In the genomic region with DNA sequence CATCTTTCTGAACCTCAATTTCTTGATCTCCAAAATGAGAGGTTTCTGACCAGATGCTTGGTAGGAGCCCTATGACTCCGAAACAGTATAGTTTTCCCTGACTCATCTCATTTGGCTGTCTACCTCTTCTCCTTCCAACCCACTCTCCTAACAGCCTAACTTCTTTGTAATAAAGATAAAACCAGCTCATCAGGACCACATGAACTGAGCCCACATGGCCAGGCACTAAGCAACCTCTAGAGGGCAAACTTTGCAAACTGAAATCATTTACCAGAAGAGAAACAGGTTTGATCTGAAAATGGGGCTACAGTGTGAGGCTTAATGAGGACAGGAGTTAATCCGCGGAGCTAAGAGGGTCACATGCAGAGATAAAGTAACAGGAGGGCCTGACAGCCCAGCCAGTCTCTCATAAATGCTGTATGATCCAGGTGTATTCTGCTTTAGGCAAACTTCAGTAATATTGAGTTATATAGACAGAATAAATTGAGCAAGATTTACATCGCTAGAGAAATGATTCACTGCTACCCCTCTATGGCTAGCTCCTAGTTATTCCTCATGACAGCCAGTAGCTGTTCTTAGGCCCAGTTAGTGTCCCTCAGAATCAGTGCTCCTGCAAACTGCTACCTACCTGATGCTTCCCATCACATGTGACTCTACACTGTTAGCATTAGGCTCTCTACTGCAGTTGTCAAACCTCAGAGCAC, we compare ENCODE assay signal across 8 cellular contexts.
DNase-seq lines count a peak whose midpoint lies in the region; ATAC-seq, FAIRE-seq and TF ChIP-seq lines count a peak whose summit lies in the region.

No MANE protein-coding gene starts in this region.

- H3K27me3 ChIP-seq in esophagus muscularis mucosa: no peaks in the 10 kb centered on the region
- H3K27me3 ChIP-seq in suprapubic skin: no peaks in the 10 kb centered on the region

- H3K4me3 ChIP-seq in esophagus muscularis mucosa: no peak overlapping the region
- H3K4me3 ChIP-seq in suprapubic skin: no peak overlapping the region

- POLR2A ChIA-PET in activated CD8-positive, alpha-beta T cell treated with anti-CD3 and anti-CD28 coated beads for 36 hours (lab: Charles Lee): interaction anchor here (2.1 kb wide), 1 partner anchor 10 kb away, joined by 5 read pairs; no protein-coding TSS in a partner anchor

- peak; percentile 81 for ATAC-seq in GM19455 (IDR thresholded peaks at IDR 0.05; ENCODE audit: unreplicated experiment)
- ATAC-seq in HG03558 (IDR thresholded peaks at IDR 0.05; ENCODE audit: extremely low read depth, unreplicated experiment): peak; percentile 73
- peak; percentile 81 for ATAC-seq in activated CD8-positive, alpha-beta T cell treated with anti-CD3 and anti-CD28 coated beads for 36 hours
- ATAC-seq in naive B cell (ENCODE audit: low read depth in 2 of 2): peak; percentile 65 to 69

- no peak overlapping the region for H3K27ac Mint-ChIP-seq in activated CD8-positive, alpha-beta T cell treated with anti-CD3 and anti-CD28 coated beads for 36 hours
- H3K27ac Mint-ChIP-seq in naive B cell: peak overlapping the region in 3 of 6 donors; percentile 20 to 34 (median 23)

- H3K9me3 Mint-ChIP-seq in activated CD8-positive, alpha-beta T cell treated with anti-CD3 and anti-CD28 coated beads for 36 hours: no peaks in the 10 kb centered on the region
- peaks cover 0 to 1% (median 0%) of the 10 kb centered on the region in 7 donors for H3K9me3 Mint-ChIP-seq in naive B cell

- TF ChIP-seq POLR2A in esophagus muscularis mucosa (IDR thresholded peaks at IDR 0.05; ENCODE audit: low read depth) (no peak), suprapubic skin (IDR thresholded peaks at IDR 0.05) (no peak)

- peak; percentile 96 for TF ChIP-seq CTCF in D721Med (IDR thresholded peaks at IDR 0.05; ENCODE audit: insufficient read depth, missing control alignments)
- TF ChIP-seq CTCF in activated CD8-positive, alpha-beta T cell treated with anti-CD3 and anti-CD28 coated beads for 36 hours (IDR thresholded peaks at IDR 0.05): peak; percentile 68
- peak; percentile 55 to 82 (median 63) for TF ChIP-seq CTCF in esophagus muscularis mucosa (IDR thresholded peaks at IDR 0.05)
- peak; percentile 41 to 61 for TF ChIP-seq CTCF in suprapubic skin (IDR thresholded peaks at IDR 0.05)

- 31% methylated on average over 4 of the region's 4 CpGs for WGBS in esophagus muscularis mucosa
- WGBS in suprapubic skin: 39% methylated on average over 4 of the region's 4 CpGs

- peak; percentile 74 for DNase-seq in D721Med (ENCODE audit: insufficient read length, low spot score)
- peak; percentile 40 to 73 for DNase-seq in NCI-H526 (lab: John Stamatoyannopoulos, UW)
- peak; percentile 65 for DNase-seq in activated CD8-positive, alpha-beta T cell treated with anti-CD3 and anti-CD28 coated beads for 36 hours
- DNase-seq in esophagus muscularis mucosa (ENCODE audit: extremely low spot score): no peak
- DNase-seq in naive B cell: peak; percentile 45
- no peak for DNase-seq in suprapubic skin (ENCODE audit: low spot score in 2 of 2)

- intact Hi-C loops in activated CD8-positive, alpha-beta T cell treated with anti-CD3 and anti-CD28 coated beads for 36 hours (cut with micrococcal nuclease): loop anchor here (1.0 to 2.0 kb wide), 2 partner anchors 294 to 551 kb away; no protein-coding TSS in a partner anchor
- intact Hi-C loops in esophagus muscularis mucosa (cut with DNase I): loop anchor here (5.0 kb wide), 1 partner anchor 554 kb away; no protein-coding TSS in a partner anchor

- no peaks in the 10 kb centered on the region for H3K27me3 Mint-ChIP-seq in activated CD8-positive, alpha-beta T cell treated with anti-CD3 and anti-CD28 coated beads for 36 hours
- no peaks in the 10 kb centered on the region for H3K27me3 Mint-ChIP-seq in naive B cell

- H3K27ac ChIP-seq in esophagus muscularis mucosa (replicated peaks in 1 of 4): peak overlapping the region; percentile 7 to 56 (median 26)
- H3K27ac ChIP-seq in suprapubic skin: no peak overlapping the region

- no peaks in the 10 kb centered on the region for H3K36me3 Mint-ChIP-seq in activated CD8-positive, alpha-beta T cell treated with anti-CD3 and anti-CD28 coated beads for 36 hours (ENCODE audit: low read depth)
- H3K36me3 Mint-ChIP-seq in naive B cell: peaks cover 7 to 9% of the 10 kb centered on the region in 2 donors

- H3K4me1 Mint-ChIP-seq in activated CD8-positive, alpha-beta T cell treated with anti-CD3 and anti-CD28 coated beads for 36 hours (ENCODE audit: low read depth): no peaks in the 10 kb centered on the region
- peaks cover 29 to 57% (median 53%) of the 10 kb centered on the region in 3 donors for H3K4me1 Mint-ChIP-seq in naive B cell

- H3K36me3 ChIP-seq in esophagus muscularis mucosa: peaks cover 19 to 71% (median 38%) of the 10 kb centered on the region in 4 donors
- H3K36me3 ChIP-seq in suprapubic skin: peaks cover 21% of the 10 kb centered on the region

- TF ChIP-seq EP300 in esophagus muscularis mucosa (IDR thresholded peaks at IDR 0.05): no peak
- no peak for TF ChIP-seq EP300 in suprapubic skin (IDR thresholded peaks at IDR 0.05)

- H3K4me1 ChIP-seq in esophagus muscularis mucosa (peaks cover 20 to 66% (median 59%) of the 10 kb centered on the region in 4 donors), suprapubic skin (peaks cover 57% of the 10 kb centered on the region)

- no peak overlapping the region for H3K4me3 Mint-ChIP-seq in activated CD8-positive, alpha-beta T cell treated with anti-CD3 and anti-CD28 coated beads for 36 hours
- H3K4me3 Mint-ChIP-seq in naive B cell: peak overlapping the region in 3 of 8 donors; percentile 16 to 50 (median 29)

- peak; percentile 92 for FAIRE-seq in D721Med (lab: Jason Lieb, UNC)

- CTCF ChIA-PET in activated CD8-positive, alpha-beta T cell treated with anti-CD3 and anti-CD28 coated beads for 36 hours (lab: Charles Lee): interaction anchor here (0.7 to 4.6 kb wide), 40 partner anchors 8 to 586 kb away, joined by 3 to 33 read pairs (median 4); a partner anchor contains a TSS

- H3K9me3 ChIP-seq in esophagus muscularis mucosa: no peaks in the 10 kb centered on the region
- H3K9me3 ChIP-seq in suprapubic skin: no peaks in the 10 kb centered on the region

Comparison
In these comparisons a context has a peak if more than half of its experiments do, and no peak if none do; other contexts are left out.
1. DNase-seq: peak in D721Med (single experiment), NCI-H526 (2 of 2), activated CD8-positive, alpha-beta T cell treated with anti-CD3 and anti-CD28 coated beads for 36 hours (single experiment) and naive B cell (single experiment); none in esophagus muscularis mucosa (single experiment) and suprapubic skin (0 of 2).
2. Peak in every context shown above with its lines, with median percentiles within 50 percentile points of each other: CTCF ChIP-seq and ATAC-seq.